Comparison of ENCODE assay signal across 6 cellular contexts in genomic region chr1:156750191-156750931, GRCh38.
DNase-seq lines count a peak whose midpoint lies in the region; ATAC-seq lines count a peak whose summit lies in the region.

No MANE protein-coding gene starts in this region.

- peaks cover 32% of the 10 kb centered on the region for H3K36me3 ChIP-seq in NT2/D1 (ENCODE audit: insufficient read depth, insufficient read length, low read length)

- H3K9me3 ChIP-seq in NT2/D1 (ENCODE audit: insufficient read depth, low read length), result no peaks in the 10 kb centered on the region

- no peaks in the 10 kb centered on the region for H3K27me3 ChIP-seq in NT2/D1 (ENCODE audit: insufficient read depth, insufficient read length)

- H3K4me3 ChIP-seq in NT2/D1 (ENCODE audit: insufficient read length, low read depth), result peak overlapping the region; percentile 77

- peak; percentile 61 for DNase-seq in ELR (ENCODE audit: low read depth)
- no peak for DNase-seq in NT2/D1 (ENCODE audit: low read depth, low spot score)
- peak; percentile 20 for DNase-seq in effector CD4-positive, alpha-beta T cell
- DNase-seq in retina, result peak; percentile 17
- DNase-seq in GM19240 (ENCODE audit: insufficient read length, low spot score), result no peak

- H3K4me1 ChIP-seq in NT2/D1 (ENCODE audit: insufficient read depth, insufficient read length), result peaks cover 44% of the 10 kb centered on the region

- ATAC-seq in GM21737 (IDR thresholded peaks at IDR 0.05; ENCODE audit: unreplicated experiment), result no peak

- H3K9ac ChIP-seq in NT2/D1 (ENCODE audit: insufficient read length, low read depth), result peak overlapping the region; percentile 94

Comparison
In these comparisons a context has a peak if more than half of its experiments do, and no peak if none do; other contexts are left out.
1. DNase-seq: peak in ELR (single experiment), effector CD4-positive, alpha-beta T cell (single experiment) and retina (single experiment); none in NT2/D1 (single experiment) and GM19240 (single experiment).